Comparison of ENCODE assay signal across 8 cellular contexts in genomic region chr16:15054357-15055140, GRCh38. TPM values are rescaled to one million over a fixed set of nuclear protein-coding genes. Genes with fewer than 3 reads are reported as not detected.
DNase-seq lines count a peak whose midpoint lies in the region; ATAC-seq and TF ChIP-seq lines count a peak whose summit lies in the region.

No MANE protein-coding gene starts in this region.

- intact Hi-C loops in activated CD4-positive, alpha-beta memory T cell treated with anti-CD3 and anti-CD28 coated beads for 36 hours (cut with micrococcal nuclease), result no loop called here
- intact Hi-C loops in spleen (cut with DNase I; ENCODE audit: low total_unique reads), result no loop called here

- peaks cover 0 to 16% (median 8%) of the 10 kb centered on the region in 6 donors for H3K36me3 ChIP-seq in spleen

- H3K27me3 Mint-ChIP-seq in HFFc6 (ENCODE audit: insufficient read depth), result no peaks in the 10 kb centered on the region; the same call in 1 of the 2 replicates
- no peaks in the 10 kb centered on the region for H3K27me3 Mint-ChIP-seq in activated CD4-positive, alpha-beta memory T cell treated with anti-CD3 and anti-CD28 coated beads for 36 hours

- H3K4me3 Mint-ChIP-seq in HFFc6, result peak overlapping the region; percentile 95
- peak overlapping the region; percentile 85 for H3K4me3 Mint-ChIP-seq in activated CD4-positive, alpha-beta memory T cell treated with anti-CD3 and anti-CD28 coated beads for 36 hours

- POLR2A ChIA-PET in activated CD4-positive, alpha-beta memory T cell treated with anti-CD3 and anti-CD28 coated beads for 36 hours (lab: Charles Lee), result no interaction called here

- 78 to 87% (median 84%) methylated on average over 19 of the region's 19 CpGs for WGBS in spleen, 5 donors

- TF ChIP-seq CTCF in HFFc6 (IDR thresholded peaks at IDR 0.05) (no peak), spleen (IDR thresholded peaks at IDR 0.05 in 8 of 11, conservative IDR thresholded peaks at IDR 0.05 in 3 of 11) (no peak)

- no peaks in the 10 kb centered on the region for H3K9me3 ChIP-seq in spleen

- no peak for TF ChIP-seq POLR2A in spleen (IDR thresholded peaks at IDR 0.05)

- no peaks in the 10 kb centered on the region for H3K9me3 Mint-ChIP-seq in HFFc6
- no peaks in the 10 kb centered on the region for H3K9me3 Mint-ChIP-seq in activated CD4-positive, alpha-beta memory T cell treated with anti-CD3 and anti-CD28 coated beads for 36 hours

- CTCF ChIA-PET in activated CD4-positive, alpha-beta memory T cell treated with anti-CD3 and anti-CD28 coated beads for 36 hours (lab: Charles Lee), result no interaction called here

- H3K4me1 Mint-ChIP-seq in HFFc6 (ENCODE audit: low read depth), result peaks cover 14% of the 10 kb centered on the region
- peaks cover 15% of the 10 kb centered on the region for H3K4me1 Mint-ChIP-seq in activated CD4-positive, alpha-beta memory T cell treated with anti-CD3 and anti-CD28 coated beads for 36 hours (ENCODE audit: low read depth)

- ATAC-seq in HG02571 (IDR thresholded peaks at IDR 0.05; ENCODE audit: unreplicated experiment) (no peak), GM19351 (IDR thresholded peaks at IDR 0.05; ENCODE audit: unreplicated experiment) (no peak)

- H3K4me3 ChIP-seq in iPS-11a (ENCODE audit: low read depth, low read length) (peak overlapping the region; percentile 70), spleen (peak overlapping the region; percentile 75 to 98 (median 91))

- H3K27ac ChIP-seq in spleen, result peak overlapping the region in 7 of 8 donors; percentile 86 to 93 (median 88)

- DNase-seq in HFFc6 (peak; percentile 6), spleen (no peak), NCI-H748 (lab: John Stamatoyannopoulos, UW; ENCODE audit: unreplicated experiment) (no peak)
- DNase-seq in activated CD4-positive, alpha-beta memory T cell treated with anti-CD3 and anti-CD28 coated beads for 36 hours, result no peak
- no peak for DNase-seq in NK-92 treated with Interleukin-12 subunit alpha and Interleukin-12 subunit beta, amount 100 ng/mL, for 24 hours (lab: John Stamatoyannopoulos, UW)

- H3K27ac Mint-ChIP-seq in HFFc6, result peak overlapping the region; percentile 70
- H3K27ac Mint-ChIP-seq in activated CD4-positive, alpha-beta memory T cell treated with anti-CD3 and anti-CD28 coated beads for 36 hours, result peak overlapping the region; percentile 5

- peaks cover 4 to 52% (median 35%) of the 10 kb centered on the region in 6 donors for H3K4me1 ChIP-seq in spleen

- peaks cover 20% of the 10 kb centered on the region; the same call in 1 of the 2 replicates for H3K36me3 Mint-ChIP-seq in HFFc6 (ENCODE audit: low read depth)
- H3K36me3 Mint-ChIP-seq in activated CD4-positive, alpha-beta memory T cell treated with anti-CD3 and anti-CD28 coated beads for 36 hours, result peaks cover 5% of the 10 kb centered on the region

- H3K27me3 ChIP-seq in spleen (replicated peaks in 1 of 7), result no peaks in the 10 kb centered on the region

RNA-seq across cellular contexts. Expression of gene NTAN1, which starts 1.3 kb away (rescaled TPM):
- 10 to 100 TPM; 42.7 to 56.0 (median 49.7) TPM for total RNA-seq in HFFc6 (2021; fragmentation: NEBNext Ultra II Directional; extraction: Animal tissue kit (Norgen Biotek cat#: 25700))
- 10 to 100 TPM; 50.3 to 50.4 TPM for total RNA-seq in activated CD4-positive, alpha-beta memory T cell treated with anti-CD3 and anti-CD28 coated beads for 36 hours
- 10 to 100 TPM; 27.1 to 70.6 (median 50.8) TPM for total RNA-seq in spleen
- 10 to 100 TPM; 33.0 to 48.3 (median 39.8) TPM for polyA plus RNA-seq in spleen

RNA-seq across cellular contexts. Expression of gene RRN3, which starts 39.5 kb away (rescaled TPM):
- 10 to 100 TPM; 27.8 to 36.3 (median 31.3) TPM for total RNA-seq in HFFc6 (2021; fragmentation: NEBNext Ultra II Directional; extraction: Animal tissue kit (Norgen Biotek cat#: 25700))
- 10 to 100 TPM; 32.6 to 32.9 TPM for total RNA-seq in activated CD4-positive, alpha-beta memory T cell treated with anti-CD3 and anti-CD28 coated beads for 36 hours
- 10 to 100 TPM; 28.3 to 38.6 (median 32.1) TPM for total RNA-seq in spleen
- 10 to 100 TPM; 11.6 to 16.8 (median 12.5) TPM for polyA plus RNA-seq in spleen
